8 cellular contexts compared by ENCODE assay signal in the genomic region with DNA sequence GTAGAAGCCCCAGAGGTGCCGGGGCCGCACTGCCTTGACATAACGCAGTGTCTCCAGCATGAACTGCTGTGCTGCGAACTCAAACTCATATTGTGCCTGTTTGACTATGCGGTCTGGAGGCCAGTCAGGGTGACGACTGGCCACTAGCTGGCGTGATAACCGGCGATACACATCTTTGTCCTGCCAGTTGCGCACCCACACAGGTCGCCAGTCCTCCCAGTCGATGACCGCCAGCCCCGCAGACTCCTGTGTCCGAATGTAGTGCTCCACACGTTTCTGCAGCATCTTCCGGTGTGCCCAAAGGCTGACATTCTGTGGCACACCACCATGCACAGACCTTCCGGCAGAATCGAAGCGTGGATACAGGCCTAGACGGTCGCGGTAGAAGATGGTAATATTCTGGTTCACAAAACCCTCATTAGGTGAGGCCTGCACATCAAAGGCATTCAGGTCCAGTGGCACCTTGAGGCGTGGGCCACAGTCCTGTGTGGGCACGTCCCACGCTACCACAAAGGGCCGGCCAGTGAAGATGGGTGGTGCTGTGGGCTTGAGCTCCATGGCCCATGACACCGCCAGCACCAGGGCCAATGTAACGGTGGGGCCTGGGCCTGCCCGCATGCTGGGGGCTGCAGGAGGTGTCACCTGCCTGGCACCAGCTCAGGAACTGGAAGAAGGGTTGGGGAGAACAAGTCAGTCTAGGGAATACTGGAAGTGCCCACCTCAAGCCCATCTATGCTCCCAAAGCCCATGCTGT. TPM values are rescaled to one million over a fixed set of nuclear protein-coding genes. Genes with fewer than 3 reads are reported as not detected.
A peak's percentile ranks its signal among the peaks of the same experiment; 100 is the strongest.
DNase-seq lines count a peak whose midpoint lies in the region; ATAC-seq, FAIRE-seq and TF ChIP-seq lines count a peak whose summit lies in the region.

No MANE protein-coding gene starts in this region.

- ATAC-seq in naive thymus-derived CD8-positive, alpha-beta T cell: no peak
- ATAC-seq in HG03565 (IDR thresholded peaks at IDR 0.05; ENCODE audit: unreplicated experiment): no peak

- H3K4me3 ChIP-seq in AG04450 (ENCODE audit: low read depth, low read length) (peak overlapping the region; percentile 83), LNCaP clone FGC (ENCODE audit: low read depth, low read length) (peak overlapping the region; percentile 95), dorsolateral prefrontal cortex (peak overlapping the region; percentile 61 to 98 (median 84))

- no peaks in the 10 kb centered on the region for H3K27me3 ChIP-seq in AG04450 (ENCODE audit: control insufficient read depth, insufficient read depth, low read length)
- no peaks in the 10 kb centered on the region for H3K27me3 ChIP-seq in dorsolateral prefrontal cortex

- intact Hi-C loops in dorsolateral prefrontal cortex (cut with DNase I): loop anchor here (2.0 kb wide), 2 partner anchors 17 to 21 kb away; a partner anchor contains a TSS

- H3K36me3 Mint-ChIP-seq in naive thymus-derived CD8-positive, alpha-beta T cell: peaks cover 0 to 3% (median 0%) of the 10 kb centered on the region in 3 donors

- peak overlapping the region in 7 of 10 donors; percentile 52 to 94 (median 91) for H3K27ac Mint-ChIP-seq in naive thymus-derived CD8-positive, alpha-beta T cell

- H3K4me1 Mint-ChIP-seq in naive thymus-derived CD8-positive, alpha-beta T cell: peaks cover 22 to 62% (median 48%) of the 10 kb centered on the region in 4 donors

- FAIRE-seq in frontal cortex (lab: Jason Lieb, UNC): no peak

- H3K4me3 Mint-ChIP-seq in naive thymus-derived CD8-positive, alpha-beta T cell: peak overlapping the region; percentile 81 to 97 (median 92)

- no peaks in the 10 kb centered on the region for H3K9me3 Mint-ChIP-seq in naive thymus-derived CD8-positive, alpha-beta T cell

- TF ChIP-seq CTCF in AG04450 (IDR thresholded peaks at IDR 0.05; ENCODE audit: low read depth, low read length) (no peak), LNCaP clone FGC (IDR thresholded peaks at IDR 0.05; ENCODE audit: control insufficient read depth, extremely low read depth, insufficient read depth) (0 out of 2 replicates have a peak, but pooled peaks have one; percentile 17), dorsolateral prefrontal cortex (IDR thresholded peaks at IDR 0.05 in 54 of 56, conservative IDR thresholded peaks at IDR 0.05 in 2 of 56; ENCODE audit: low read depth in 1 of 56, partially characterized antibody in 56 of 56) (no peak)

- POLR2A ChIA-PET in AG04450 (lab: Yijun Ruan, JAX): interaction anchor here (1.0 kb wide), 1 partner anchor 21 kb away, joined by 3 read pairs; a partner anchor contains a TSS
- POLR2A ChIA-PET in naive thymus-derived CD8-positive, alpha-beta T cell (lab: Charles Lee): interaction anchor here (0.6 to 5.7 kb wide), 7 partner anchors 11 to 28 kb away, joined by 3 to 53 read pairs (median 6); a partner anchor contains a TSS

- H3K9me3 ChIP-seq in AG04450 (ENCODE audit: control insufficient read depth, insufficient read depth, low read length): no peaks in the 10 kb centered on the region; the same call in 1 of the 2 replicates

- DNase-seq in AG04450 (ENCODE audit: low read depth, low spot score) (no peak), LNCaP clone FGC (ENCODE audit: low read depth) (no peak), dorsolateral prefrontal cortex (peak in 1 of 10 donors; percentile 34), frontal cortex (ENCODE audit: low spot score in 2 of 2) (no peak), SK-N-DZ (ENCODE audit: low spot score) (no peak), NCI-H1092 (lab: John Stamatoyannopoulos, UW) (no peak)
- no peak for DNase-seq in naive thymus-derived CD8-positive, alpha-beta T cell

- no peaks in the 10 kb centered on the region for H3K27me3 Mint-ChIP-seq in naive thymus-derived CD8-positive, alpha-beta T cell

- H3K27ac ChIP-seq in AG04450 (ENCODE audit: low read depth, low read length) (peak overlapping the region; percentile 40), dorsolateral prefrontal cortex (peak overlapping the region in 48 of 59 donors; percentile 87 to 100 (median 97))

- CTCF ChIA-PET in AG04450 (lab: Charles Lee): interaction anchor here (1.0 to 1.1 kb wide), 2 partner anchors 60 to 222 kb away, joined by 3 read pairs; no protein-coding TSS in a partner anchor

RNA-seq across cellular contexts. Expression of a gene that starts 2.5 kb away (rescaled TPM):
- 46.6 and 59.7 TPM in 2 replicates for polyA plus RNA-seq in AG04450 (2011; rRNA removed)
- 29.2 and 44.3 TPM in 2 replicates for polyA minus RNA-seq in AG04450 (2011; rRNA and poly(A)+ RNA removed)
- 10 to 100 TPM in 113 of 120 experiments, 1 to 10 TPM in 7; 8.2 to 50.6 (median 18.6) TPM for total RNA-seq in dorsolateral prefrontal cortex
- 1 to 10 TPM; 2.0 to 2.5 TPM for total RNA-seq in naive thymus-derived CD8-positive, alpha-beta T cell
- polyA plus RNA-seq in naive thymus-derived CD8-positive, alpha-beta T cell: 1 to 10 TPM; 1.8 to 6.1 (median 3.4) TPM
- 35.9 TPM for total RNA-seq in frontal cortex
- 114 and 123 TPM in 2 replicates for polyA plus RNA-seq in SK-N-DZ (2014; cell fraction: cytosol; rRNA removed)
- 74.9 and 103 TPM in 2 replicates for polyA plus RNA-seq in SK-N-DZ (2014; cell fraction: nucleus; rRNA removed)

RNA-seq across cellular contexts. Expression of a gene that starts 8.0 kb away (rescaled TPM):
- 25.3 and 28.1 TPM in 2 replicates for polyA plus RNA-seq in AG04450 (2011; rRNA removed)
- 12.1 and 16.6 TPM in 2 replicates for polyA minus RNA-seq in AG04450 (2011; rRNA and poly(A)+ RNA removed)
- 10 to 100 TPM; 29.2 to 71.0 (median 52.4) TPM for total RNA-seq in dorsolateral prefrontal cortex
- total RNA-seq in naive thymus-derived CD8-positive, alpha-beta T cell: 10 to 100 TPM; 21.8 to 22.7 TPM
- polyA plus RNA-seq in naive thymus-derived CD8-positive, alpha-beta T cell: 10 to 100 TPM; 48.4 to 54.3 (median 53.7) TPM
- 16.7 TPM for total RNA-seq in frontal cortex
- polyA plus RNA-seq in SK-N-DZ (2014; cell fraction: cytosol; rRNA removed): 40.3 and 52.8 TPM in 2 replicates
- polyA plus RNA-seq in SK-N-DZ (2014; cell fraction: nucleus; rRNA removed): 15.3 and 33.3 TPM in 2 replicates

RNA-seq across cellular contexts. Expression of a gene that starts 16.7 kb away (rescaled TPM):
- 0.25 and 0.32 TPM in 2 replicates for polyA plus RNA-seq in AG04450 (2011; rRNA removed)
- 0.43 and 0.60 TPM in 2 replicates for polyA minus RNA-seq in AG04450 (2011; rRNA and poly(A)+ RNA removed)
- total RNA-seq in dorsolateral prefrontal cortex (1 to 10 TPM; 1.1 to 8.1 (median 3.0) TPM), frontal cortex (0.41 TPM)
- under 1 TPM; 0.16 to 0.39 TPM for total RNA-seq in naive thymus-derived CD8-positive, alpha-beta T cell
- polyA plus RNA-seq in naive thymus-derived CD8-positive, alpha-beta T cell: under 1 TPM in 2 of 3 donors, not detected in 1; 0.54 to 0.75 TPM
- 1.9 and 4.8 TPM in 2 replicates for polyA plus RNA-seq in SK-N-DZ (2014; cell fraction: cytosol; rRNA removed)
- 2.0 and 2.5 TPM in 2 replicates for polyA plus RNA-seq in SK-N-DZ (2014; cell fraction: nucleus; rRNA removed)

RNA-seq across cellular contexts. Expression of a gene that starts 20.6 kb away (rescaled TPM):
- 25.1 and 26.5 TPM in 2 replicates for polyA plus RNA-seq in AG04450 (2011; rRNA removed)
- polyA minus RNA-seq in AG04450 (2011; rRNA and poly(A)+ RNA removed): 10.8 and 13.7 TPM in 2 replicates
- total RNA-seq in dorsolateral prefrontal cortex (10 to 100 TPM; 10.1 to 23.5 (median 15.5) TPM), frontal cortex (12.6 TPM)
- total RNA-seq in naive thymus-derived CD8-positive, alpha-beta T cell: 10 to 100 TPM; 67.3 to 70.8 TPM
- polyA plus RNA-seq in naive thymus-derived CD8-positive, alpha-beta T cell: 10 to 100 TPM; 50.8 to 87.6 (median 68.1) TPM
- polyA plus RNA-seq in SK-N-DZ (2014; cell fraction: cytosol; rRNA removed): 27.8 and 29.4 TPM in 2 replicates
- 30.0 and 30.9 TPM in 2 replicates for polyA plus RNA-seq in SK-N-DZ (2014; cell fraction: nucleus; rRNA removed)

RNA-seq across cellular contexts. Expression of a gene that starts 20.8 kb away (rescaled TPM):
- polyA plus RNA-seq in AG04450 (2011; rRNA removed): 3.0 and 4.7 TPM in 2 replicates
- 3.1 and 4.0 TPM in 2 replicates for polyA minus RNA-seq in AG04450 (2011; rRNA and poly(A)+ RNA removed)
- total RNA-seq in dorsolateral prefrontal cortex (10 to 100 TPM in 25 of 120 experiments, 1 to 10 TPM in 95; 3.0 to 14.8 (median 8.4) TPM), frontal cortex (3.7 TPM)
- 1 to 10 TPM; 3.2 to 4.7 TPM for total RNA-seq in naive thymus-derived CD8-positive, alpha-beta T cell
- polyA plus RNA-seq in naive thymus-derived CD8-positive, alpha-beta T cell: 1 to 10 TPM; 2.5 to 3.8 (median 3.0) TPM
- 0.64 and 1.2 TPM in 2 replicates for polyA plus RNA-seq in SK-N-DZ (2014; cell fraction: cytosol; rRNA removed)
- polyA plus RNA-seq in SK-N-DZ (2014; cell fraction: nucleus; rRNA removed): 3.7 and 6.2 TPM in 2 replicates
